8 cellular contexts compared by ENCODE assay signal in the genomic region with DNA sequence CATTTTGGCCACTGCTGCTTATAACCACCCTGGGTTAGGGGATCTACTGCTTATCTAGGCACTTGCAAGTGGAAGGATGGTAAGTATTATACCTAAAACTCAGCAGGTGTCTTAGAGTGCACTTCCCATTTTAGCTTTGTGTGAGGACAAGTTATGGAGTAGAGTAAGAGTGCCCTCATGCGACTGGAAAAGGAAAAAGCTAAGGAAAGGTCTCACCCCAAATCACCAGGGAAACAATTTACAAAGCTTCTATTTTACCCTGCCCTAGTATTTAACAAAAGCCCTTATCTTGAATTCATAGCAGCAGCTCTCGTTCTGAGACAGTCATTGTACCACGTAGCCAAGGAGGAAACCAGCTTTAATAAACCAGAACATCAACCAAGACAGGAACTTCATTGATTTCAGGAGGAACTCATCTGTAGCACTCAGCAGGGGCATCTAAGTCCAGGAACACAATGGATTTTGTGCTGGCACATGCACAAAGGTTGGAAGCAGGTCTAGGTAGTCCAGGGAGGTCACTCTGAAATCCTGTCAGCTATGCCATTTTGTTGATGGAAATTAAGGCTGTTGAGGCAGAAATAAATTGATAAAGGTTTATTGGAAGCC. TPM values are rescaled to one million over a fixed set of nuclear protein-coding genes. Genes with fewer than 3 reads are reported as not detected.
DNase-seq lines count a peak whose midpoint lies in the region; ATAC-seq and TF ChIP-seq lines count a peak whose summit lies in the region.

No MANE protein-coding gene starts in this region.

- CTCF ChIA-PET in SK-N-SH (lab: Yijun Ruan, JAX) = interaction anchor here (0.5 to 11.0 kb wide), 85 partner anchors 10 to 1538 kb away, joined by 3 to 208 read pairs (median 4); a partner anchor contains a TSS

- H3K9me2 ChIP-seq in SK-N-SH = no peaks in the 10 kb centered on the region

- H4K20me1 ChIP-seq in SK-N-SH (ENCODE audit: insufficient read depth) = no peaks in the 10 kb centered on the region

- no peak for DNase-seq in AG09309 (ENCODE audit: low read depth)
- peak; percentile 45 for DNase-seq in NCI-H1436 (lab: John Stamatoyannopoulos, UW)
- peak; percentile 59 for DNase-seq in SK-N-SH
- peak; percentile 6 for DNase-seq in effector CD4-positive, alpha-beta T cell
- DNase-seq in lung microvascular endothelial cell (ENCODE audit: low read depth in 2 of 2) = peak; percentile 63 to 71
- DNase-seq in vagina (ENCODE audit: extremely low spot score in 2 of 2) = no peak

- H3K4me3 ChIP-seq in AG09309 (ENCODE audit: control insufficient read depth, low read depth, low read length) (no peak overlapping the region), SK-N-SH (ENCODE audit: low read depth in 2 of 2, low read length in 1 of 2) (no peak overlapping the region), vagina (no peak overlapping the region)

- no peaks in the 10 kb centered on the region for H3K36me3 ChIP-seq in SK-N-SH (replicated peaks in 1 of 2; ENCODE audit: control insufficient read depth in 1 of 2, insufficient read depth in 2 of 2, low read length in 1 of 2)
- H3K36me3 ChIP-seq in vagina = no peaks in the 10 kb centered on the region

- POLR2A ChIA-PET in SK-N-SH (lab: Yijun Ruan, JAX) = interaction anchor here (0.6 to 1.3 kb wide), 6 partner anchors 9 to 266 kb away, joined by 3 to 7 read pairs (median 4); a partner anchor contains a TSS

- H3F3A ChIP-seq in SK-N-SH (replicated peaks; ENCODE audit: insufficient read depth) = no peaks in the 10 kb centered on the region

- TF ChIP-seq EP300 in SK-N-SH (IDR thresholded peaks at IDR 0.05; ENCODE audit: borderline replicate concordance in 1 of 2, low read depth in 1 of 2, low read length in 1 of 2) = no peak

- no peaks in the 10 kb centered on the region for H3K27me3 ChIP-seq in SK-N-SH (ENCODE audit: insufficient read depth)
- H3K27me3 ChIP-seq in vagina = no peaks in the 10 kb centered on the region

- TF ChIP-seq CTCF in AG09309 (IDR thresholded peaks at IDR 0.05; ENCODE audit: control insufficient read depth, insufficient read depth, low read depth, low read length, missing control alignments) = peak; percentile 83
- TF ChIP-seq CTCF in GM12873 (IDR thresholded peaks at IDR 0.05; ENCODE audit: insufficient read depth, low read depth, low read length, missing control alignments) = peak; percentile 75
- peak; percentile 78 for TF ChIP-seq CTCF in SK-N-SH (IDR thresholded peaks at IDR 0.05)
- TF ChIP-seq CTCF in vagina (IDR thresholded peaks at IDR 0.05) = peak in 2 of 3 experiments; percentile 44 to 53

- ATAC-seq in HG02970 (IDR thresholded peaks at IDR 0.05; ENCODE audit: low FRiP score, unreplicated experiment) = no peak

- TF ChIP-seq POLR2A in vagina (IDR thresholded peaks at IDR 0.05) = no peak

- peak; percentile 92 for TF ChIP-seq RAD21 in SK-N-SH (IDR thresholded peaks at IDR 0.05; ENCODE audit: low read length)

- H2AFZ ChIP-seq in SK-N-SH (ENCODE audit: low read depth) = no peak overlapping the region

- no peaks in the 10 kb centered on the region for H3K79me2 ChIP-seq in SK-N-SH (ENCODE audit: insufficient read depth)

- intact Hi-C loops in vagina (cut with DNase I) = loop anchor here (10.0 kb wide), 1 partner anchor 120 kb away; no protein-coding TSS in a partner anchor

- peaks cover 4% of the 10 kb centered on the region; the same call in 1 of the 2 replicates for H3K9me3 ChIP-seq in SK-N-SH
- no peaks in the 10 kb centered on the region for H3K9me3 ChIP-seq in vagina

- H3K4me2 ChIP-seq in SK-N-SH = no peak overlapping the region

- H3K9ac ChIP-seq in SK-N-SH = no peak overlapping the region

- H3K4me1 ChIP-seq in SK-N-SH (ENCODE audit: control insufficient read depth in 1 of 2, insufficient read depth in 2 of 2, low read depth in 1 of 2, low read length in 1 of 2) (no peaks in the 10 kb centered on the region), vagina (no peaks in the 10 kb centered on the region)

- no peak overlapping the region for H3K27ac ChIP-seq in SK-N-SH (ENCODE audit: low read depth in 2 of 2, low read length in 1 of 2)
- H3K27ac ChIP-seq in vagina = no peak overlapping the region

- WGBS in SK-N-SH (ENCODE audit: low lambda C conversion rate) = 3% methylated on average over 3 of the region's 3 CpGs

TF ChIP-seq in SK-N-SH, 30 proteins besides CTCF, POLR2A, EP300 and RAD21:
- no peak for TF ChIP-seq GATA2 (CRISPR knock-in tag; IDR thresholded peaks at IDR 0.05)
- 0 out of 2 replicates have a peak, but pooled peaks have one; percentile 11 for TF ChIP-seq RFX5 (IDR thresholded peaks at IDR 0.05; ENCODE audit: low read length)
- TF ChIP-seq RCOR1 (IDR thresholded peaks at IDR 0.05; ENCODE audit: low read length) = 0 out of 2 replicates have a peak, but pooled peaks have one; percentile 22
- TF ChIP-seq SMC3 (IDR thresholded peaks at IDR 0.05; ENCODE audit: low read depth, low read length) = peak; percentile 75
- TF ChIP-seq CHD2 (IDR thresholded peaks at IDR 0.05; ENCODE audit: low read length, partially characterized antibody) = peak; percentile 15
- no peak for TF ChIP-seq TCF12 (IDR thresholded peaks at IDR 0.05)

RNA-seq across cellular contexts. Expression of a gene that starts 2.9 kb away (rescaled TPM):
- polyA plus RNA-seq in SK-N-SH (2012; rRNA removed) = not detected in 2 replicates
- polyA plus RNA-seq in SK-N-SH (2012; cell fraction: cytosol; rRNA removed) = not detected in 2 replicates
- polyA plus RNA-seq in SK-N-SH (2012; cell fraction: nucleus; rRNA removed) = 0.04 TPM in 1 of 2 replicates, not detected in the other
- under 0.01 TPM in 1 of 2 replicates, not detected in the other for total RNA-seq in lung microvascular endothelial cell
- 15.0 TPM for total RNA-seq in vagina

RNA-seq across cellular contexts. Expression of a gene that starts 9.0 kb away (rescaled TPM):
- polyA plus RNA-seq in SK-N-SH (2012; rRNA removed) = 44.7 and 65.8 TPM in 2 replicates
- polyA plus RNA-seq in SK-N-SH (2012; cell fraction: cytosol; rRNA removed) = 46.2 and 50.9 TPM in 2 replicates
- 84.6 and 101 TPM in 2 replicates for polyA plus RNA-seq in SK-N-SH (2012; cell fraction: nucleus; rRNA removed)
- total RNA-seq in lung microvascular endothelial cell (67.3 and 96.2 TPM in 2 replicates), vagina (44.0 TPM)

RNA-seq across cellular contexts. Expression of a gene that starts 30.2 kb away (rescaled TPM):
- polyA plus RNA-seq in SK-N-SH (2012; rRNA removed) = 59.2 and 71.8 TPM in 2 replicates
- polyA plus RNA-seq in SK-N-SH (2012; cell fraction: cytosol; rRNA removed) = 83.3 and 105 TPM in 2 replicates
- polyA plus RNA-seq in SK-N-SH (2012; cell fraction: nucleus; rRNA removed) = 21.3 and 29.2 TPM in 2 replicates
- total RNA-seq in lung microvascular endothelial cell = 37.7 and 46.0 TPM in 2 replicates
- total RNA-seq in vagina = 62.1 TPM

Comparison
In these comparisons a context has a peak if more than half of its experiments do, and no peak if none do; other contexts are left out.
1. DNase-seq: peak in NCI-H1436 (single experiment), SK-N-SH (single experiment), effector CD4-positive, alpha-beta T cell (single experiment) and lung microvascular endothelial cell (2 of 2); none in AG09309 (single experiment) and vagina (0 of 2).
2. RNA of a gene that starts 2.9 kb away (total RNA-seq): 15.0 TPM in vagina (single experiment); under 0.01 TPM in lung microvascular endothelial cell; every median in the first group is over 10 times any median in the second.
3. Peak in every context shown above with its lines, with median percentiles within 50 percentile points of each other: CTCF ChIP-seq.